1 cellular context compared by ENCODE assay signal in genomic region chr12:91239497-91239896, GRCh38.
TF ChIP-seq lines count a peak whose summit lies in the region.

No MANE protein-coding gene starts in this region.

TF ChIP-seq in K562, 482 proteins besides CTCF, POLR2A, EP300 and RAD21 (continued from another document):
- TF ChIP-seq CEBPZ (IDR thresholded peaks at IDR 0.05; ENCODE audit: borderline replicate concordance, low read depth, low read length): no peak
- no peak for TF ChIP-seq KAT7 (CRISPR knock-in tag; IDR thresholded peaks at IDR 0.05; ENCODE audit: borderline replicate concordance)
- no peak for TF ChIP-seq ZBTB26 (CRISPR knock-in tag; IDR thresholded peaks at IDR 0.05)
- TF ChIP-seq ATF3 (IDR thresholded peaks at IDR 0.05): no peak
- no peak for TF ChIP-seq ATF3 (CRISPR knock-in tag; conservative IDR thresholded peaks at IDR 0.05)
- no peak for TF ChIP-seq NBN (IDR thresholded peaks at IDR 0.05; ENCODE audit: low read depth)
- TF ChIP-seq LEF1 (IDR thresholded peaks at IDR 0.05): no peak
